ENCODE assay signal across 10 cellular contexts in the genomic region with DNA sequence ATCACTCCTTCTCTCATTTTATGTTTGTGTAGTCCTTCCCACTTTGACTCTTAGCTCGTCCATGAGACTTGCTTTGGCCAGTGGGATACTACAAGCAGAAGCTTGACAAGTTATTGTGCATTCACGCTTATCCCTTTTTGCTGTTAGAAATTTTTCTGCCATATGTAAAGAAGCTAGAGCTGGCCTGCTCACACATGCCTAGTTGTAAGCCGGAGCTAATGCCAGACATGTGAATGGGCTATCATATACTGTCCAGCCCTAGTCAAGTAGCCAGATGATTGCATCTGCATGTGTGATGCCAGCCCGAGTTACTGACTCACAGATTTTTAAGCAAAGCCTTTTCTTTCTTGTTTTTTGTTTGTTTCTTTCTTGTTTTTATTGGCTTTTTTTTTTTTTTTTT.
"Had no signal": no experiment of that assay in that cellular context is flagged by ENCODE, and none has a peak within 500 bp of the region (broad histone marks: within the 10 kb centered on the region; RNA-seq: fewer than 3 reads in every experiment).

No MANE protein-coding gene starts in this region.

- H3K4me3 ChIP-seq: GM23248, HAP-1 had no signal

- H3K27ac Mint-ChIP-seq: HFFc6, IgD-negative memory B cell had no signal

- H3K4me1 Mint-ChIP-seq: IgD-negative memory B cell had no signal

- H3K4me1 ChIP-seq: HAP-1 had no signal

- DNase-seq: GM23248, H7, HFFc6, KBM-7 had no signal

- H3K36me3 ChIP-seq: HAP-1 had no signal

- ATAC-seq: HCT116, HepG2 had no signal

- H3K27ac ChIP-seq: GM23248, HL-60, KMS-11 had no signal

- H3K4me3 Mint-ChIP-seq: HFFc6, IgD-negative memory B cell had no signal

- H3K36me3 Mint-ChIP-seq: IgD-negative memory B cell had no signal

- H3K27me3 Mint-ChIP-seq: IgD-negative memory B cell had no signal

- FAIRE-seq: HepG2 had no signal
